9 cellular contexts compared by ENCODE assay signal in genomic region chr4:110867251-110867960, GRCh38.
DNase-seq lines count a peak whose midpoint lies in the region; ATAC-seq and TF ChIP-seq lines count a peak whose summit lies in the region.
"Had no signal": no experiment of that assay in that cellular context is flagged by ENCODE, and none has a peak within 500 bp of the region (broad histone marks: within the 10 kb centered on the region; RNA-seq: fewer than 3 reads in every experiment).

No MANE protein-coding gene starts in this region.

- H3K4me3 Mint-ChIP-seq in activated T-helper 2 cell treated with anti-CD3 and anti-CD28 coated beads, Interferon-gamma antibody, Interleukin-2, Interleukin-4, amounts not matched to agents 10 μg/mL and 5 μg/mL and 100 μg/mL, durations not matched to agents 14 hours and 24 hours and 36 hours (ENCODE audit: low read depth): no peak overlapping the region

- H3K4me1 Mint-ChIP-seq in activated T-helper 2 cell treated with anti-CD3 and anti-CD28 coated beads, Interferon-gamma antibody, Interleukin-2, Interleukin-4, amounts not matched to agents 10 μg/mL and 5 μg/mL and 100 μg/mL, durations not matched to agents 14 hours and 24 hours and 36 hours (ENCODE audit: low read depth): peaks cover 3% of the 10 kb centered on the region

- no peaks in the 10 kb centered on the region for H3K9me3 Mint-ChIP-seq in activated T-helper 2 cell treated with anti-CD3 and anti-CD28 coated beads, Interferon-gamma antibody, Interleukin-2, Interleukin-4, amounts not matched to agents 10 μg/mL and 5 μg/mL and 100 μg/mL, durations not matched to agents 14 hours and 24 hours and 36 hours

- TF ChIP-seq POLR2A in GM18505 (IDR thresholded peaks at IDR 0.05; ENCODE audit: borderline replicate concordance, extremely low read depth, insufficient read depth, insufficient read length): no peak

- no peak overlapping the region for H3K27ac Mint-ChIP-seq in activated T-helper 2 cell treated with anti-CD3 and anti-CD28 coated beads, Interferon-gamma antibody, Interleukin-2, Interleukin-4, amounts not matched to agents 10 μg/mL and 5 μg/mL and 100 μg/mL, durations not matched to agents 14 hours and 24 hours and 36 hours

- DNase-seq in NCI-H69 (lab: John Stamatoyannopoulos, UW) (peak; percentile 5), T1000 (lab: John Stamatoyannopoulos, UW) (no peak), AG08396 (ENCODE audit: low spot score) (no peak), NCI-H1092 (lab: John Stamatoyannopoulos, UW) (no peak)
- no peak for DNase-seq in activated T-helper 2 cell treated with anti-CD3 and anti-CD28 coated beads, Interferon-gamma antibody, Interleukin-2, Interleukin-4, amounts not matched to agents 10 μg/mL and 5 μg/mL and 100 μg/mL, durations not matched to agents 14 hours and 24 hours and 36 hours (ENCODE audit: low spot score)
- DNase-seq: right lobe of liver had no signal

- H3K36me3 Mint-ChIP-seq in activated T-helper 2 cell treated with anti-CD3 and anti-CD28 coated beads, Interferon-gamma antibody, Interleukin-2, Interleukin-4, amounts not matched to agents 10 μg/mL and 5 μg/mL and 100 μg/mL, durations not matched to agents 14 hours and 24 hours and 36 hours (ENCODE audit: low read depth): no peaks in the 10 kb centered on the region

- no peaks in the 10 kb centered on the region for H3K27me3 Mint-ChIP-seq in activated T-helper 2 cell treated with anti-CD3 and anti-CD28 coated beads, Interferon-gamma antibody, Interleukin-2, Interleukin-4, amounts not matched to agents 10 μg/mL and 5 μg/mL and 100 μg/mL, durations not matched to agents 14 hours and 24 hours and 36 hours (ENCODE audit: low read depth)

- ATAC-seq in GM18505 (IDR thresholded peaks at IDR 0.05; ENCODE audit: unreplicated experiment) (peak; percentile 49), GM21360 (IDR thresholded peaks at IDR 0.05; ENCODE audit: unreplicated experiment) (peak; percentile 76), HG02970 (IDR thresholded peaks at IDR 0.05; ENCODE audit: low FRiP score, unreplicated experiment) (peak; percentile 64)

- intact Hi-C loops in activated T-helper 2 cell treated with anti-CD3 and anti-CD28 coated beads, Interferon-gamma antibody, Interleukin-2, Interleukin-4, amounts not matched to agents 10 μg/mL and 5 μg/mL and 100 μg/mL, durations not matched to agents 14 hours and 24 hours and 36 hours (cut with micrococcal nuclease): no loop called here
